In the genomic region with DNA sequence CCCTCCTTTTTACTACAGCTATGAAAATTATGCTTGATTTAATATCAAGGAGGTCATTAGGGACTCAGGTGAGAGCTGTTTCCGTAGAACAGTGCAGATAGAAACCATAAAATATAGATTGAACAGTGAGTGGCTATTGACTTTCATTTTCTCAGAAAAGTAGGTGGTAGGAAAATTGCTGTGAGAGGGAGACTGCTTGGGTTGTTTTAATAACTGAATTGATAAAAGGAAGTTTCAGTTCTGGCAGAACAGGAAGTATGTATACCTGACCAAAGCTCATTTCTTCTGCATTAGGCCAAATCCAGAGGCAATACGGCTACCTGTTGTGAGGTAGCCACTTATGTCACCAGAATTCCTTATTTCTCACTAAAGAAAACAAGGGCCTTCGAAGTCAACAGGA, we compare ENCODE assay signal across 21 cellular contexts.
A peak's percentile ranks its signal among the peaks of the same experiment; 100 is the strongest.
DNase-seq lines count a peak whose midpoint lies in the region; ATAC-seq and TF ChIP-seq lines count a peak whose summit lies in the region.
"Had no signal": no experiment of that assay in that cellular context is flagged by ENCODE, and none has a peak within 500 bp of the region (broad histone marks: within the 10 kb centered on the region; RNA-seq: fewer than 3 reads in every experiment).

No MANE protein-coding gene starts in this region.

- no peak overlapping the region for H3K4me3 Mint-ChIP-seq in natural killer cell
- H3K4me3 Mint-ChIP-seq: CD4-positive, alpha-beta T cell; T-helper 2 cell treated with Interferon-gamma antibody and Interleukin-4, amounts not matched to agents 5 μg/mL and 100 μg/mL, for 36 hours had no signal

- CTCF ChIA-PET in PC-9 (lab: Charles Lee), result no interaction called here

- H3F3A ChIP-seq in PC-9 (ENCODE audit: insufficient read depth, low read depth), result no peaks in the 10 kb centered on the region

- H3K36me3 ChIP-seq in PC-9 (ENCODE audit: low read depth), result no peaks in the 10 kb centered on the region
- H3K36me3 ChIP-seq: BLaER1 treated with 17β-estradiol and CSF1 and Interleukin-3, amounts not matched to agents 10 nM and 100 nM; SJSA1 had no signal

- no peak for DNase-seq in PC-9
- DNase-seq in natural killer cell, result no peak
- no peak for DNase-seq in UCSD-AML1 (lab: John Stamatoyannopoulos, UW; ENCODE audit: unreplicated experiment)
- DNase-seq: AML-193; CD4-positive, alpha-beta T cell; NCI-H1105; NCI-H1436 treated with DMSO at 0.1 percent for 48 hours; NCI-H187 treated with DMSO at 0.1 percent for 48 hours; NCI-H446; NCI-H524 treated with DMSO at 0.1 percent for 48 hours; NCI-H82; T-helper 1 cell had no signal

- H2AFZ ChIP-seq in PC-9, result peak overlapping the region; percentile 71; the same call in 1 of the 2 replicates

- no peaks in the 10 kb centered on the region for H3K9me3 ChIP-seq in PC-9 (ENCODE audit: insufficient read depth, low read depth)
- H3K9me3 ChIP-seq: A549; BLaER1 treated with 17β-estradiol and CSF1 and Interleukin-3, amounts not matched to agents 10 nM and 100 nM; SJSA1 had no signal

- TF ChIP-seq CTCF in PC-9 (conservative IDR thresholded peaks at IDR 0.05) (no peak), natural killer cell (IDR thresholded peaks at IDR 0.05) (no peak)

- no peaks in the 10 kb centered on the region for H3K4me1 ChIP-seq in PC-9 (replicated peaks; ENCODE audit: insufficient read depth)
- H3K4me1 ChIP-seq: A549; BLaER1 treated with 17β-estradiol and CSF1 and Interleukin-3, amounts not matched to agents 10 nM and 100 nM; SJSA1 had no signal

- intact Hi-C loops in PC-9 (cut with micrococcal nuclease; ENCODE audit: unreplicated experiment) (no loop called here), natural killer cell (cut with micrococcal nuclease) (no loop called here)

- no peaks in the 10 kb centered on the region for H3K79me2 ChIP-seq in PC-9 (ENCODE audit: low read depth)

- no peaks in the 10 kb centered on the region for H3K27me3 ChIP-seq in PC-9 (ENCODE audit: insufficient read depth, low read depth)
- H3K27me3 ChIP-seq: BLaER1 treated with 17β-estradiol and CSF1 and Interleukin-3, amounts not matched to agents 10 nM and 100 nM; SJSA1 had no signal

- H3K27ac ChIP-seq in PC-9, result no peak overlapping the region
- H3K27ac ChIP-seq: A549; BLaER1 treated with 17β-estradiol and CSF1 and Interleukin-3, amounts not matched to agents 10 nM and 100 nM; SJSA1 had no signal

- H3K4me1 Mint-ChIP-seq in natural killer cell, result no peaks in the 10 kb centered on the region

- no TSS peak for BruUV-seq in PC-9 (replicated peaks; lab: Mats Ljungman, UMichigan)

- POLR2A ChIA-PET in PC-9 (lab: Charles Lee; ENCODE audit: unreplicated experiment), result no interaction called here

- H4K20me1 ChIP-seq in PC-9 (ENCODE audit: insufficient read depth), result no peaks in the 10 kb centered on the region
- H4K20me1 ChIP-seq: BLaER1 treated with 17β-estradiol and CSF1 and Interleukin-3, amounts not matched to agents 10 nM and 100 nM had no signal

- ATAC-seq in GM18870 (IDR thresholded peaks at IDR 0.05; ENCODE audit: unreplicated experiment) (peak; percentile 62), GM19468 (IDR thresholded peaks at IDR 0.05; ENCODE audit: extremely low read depth, unreplicated experiment) (peak; percentile 40), HG03139 (IDR thresholded peaks at IDR 0.05; ENCODE audit: unreplicated experiment) (peak; percentile 60), natural killer cell (no peak), HG03521 (IDR thresholded peaks at IDR 0.05; ENCODE audit: unreplicated experiment) (no peak)
- ATAC-seq: A549, Right ventricle myocardium inferior had no signal

- H3K36me3 Mint-ChIP-seq in natural killer cell, result no peaks in the 10 kb centered on the region

- 0 out of 2 replicates have a peak, but pooled peaks cover 7% of the 10 kb centered on the region for H3K9me2 ChIP-seq in PC-9 (ENCODE audit: insufficient read depth)

- H3K4me2 ChIP-seq in PC-9, result no peak overlapping the region
- H3K4me2 ChIP-seq: A549; BLaER1 treated with 17β-estradiol and CSF1 and Interleukin-3, amounts not matched to agents 10 nM and 100 nM had no signal

- H3K9me3 Mint-ChIP-seq in natural killer cell, result peaks cover 6 to 25% of the 10 kb centered on the region in 2 donors

- no peak overlapping the region for H3K4me3 ChIP-seq in PC-9
- H3K4me3 ChIP-seq: A549; BLaER1 treated with 17β-estradiol and CSF1 and Interleukin-3, amounts not matched to agents 10 nM and 100 nM; SJSA1 had no signal

- H3K27me3 Mint-ChIP-seq in natural killer cell (ENCODE audit: low read depth in 2 of 2), result no peaks in the 10 kb centered on the region
- H3K27me3 Mint-ChIP-seq: CD4-positive, alpha-beta T cell had no signal

- H3K27ac Mint-ChIP-seq in natural killer cell, result no peak overlapping the region
- H3K27ac Mint-ChIP-seq: CD4-positive, alpha-beta T cell; T-helper 2 cell treated with Interferon-gamma antibody and Interleukin-4, amounts not matched to agents 5 μg/mL and 100 μg/mL, for 36 hours had no signal

Comparison
In these comparisons a context has a peak if more than half of its experiments do, and no peak if none do; other contexts are left out.
1. ATAC-seq: peak in GM18870 (single experiment), GM19468 (single experiment) and HG03139 (single experiment); none in natural killer cell (0 of 3) and HG03521 (single experiment).